Comparison of ENCODE assay signal across 9 cellular contexts in genomic region chr4:52712991-52713275, GRCh38. TPM values are rescaled to one million over a fixed set of nuclear protein-coding genes. Genes with fewer than 3 reads are reported as not detected.
DNase-seq lines count a peak whose midpoint lies in the region; ATAC-seq lines count a peak whose summit lies in the region.
"Had no signal": no experiment of that assay in that cellular context is flagged by ENCODE, and none has a peak within 500 bp of the region (broad histone marks: within the 10 kb centered on the region; RNA-seq: fewer than 3 reads in every experiment).

No MANE protein-coding gene starts in this region.

- no peaks in the 10 kb centered on the region for H3K27me3 ChIP-seq in iPS-20b (ENCODE audit: insufficient read depth, low read length)

- peaks cover 42% of the 10 kb centered on the region for H3K4me1 Mint-ChIP-seq in activated T-helper 2 cell treated with anti-CD3 and anti-CD28 coated beads, Interferon-gamma antibody, Interleukin-2, Interleukin-4, amounts not matched to agents 10 μg/mL and 5 μg/mL and 100 μg/mL, durations not matched to agents 14 hours and 24 hours and 36 hours (ENCODE audit: low read depth)
- H3K4me1 Mint-ChIP-seq in stimulated activated naive CD8-positive, alpha-beta T cell treated with anti-CD3 and anti-CD28 coated beads, Interleukin-15, amount 100 ng/mL, for 72 hours = peaks cover 41% of the 10 kb centered on the region

- peaks cover 46% of the 10 kb centered on the region for H3K36me3 ChIP-seq in iPS-20b (ENCODE audit: insufficient read depth, low read depth, low read length)

- H3K9ac ChIP-seq in iPS-20b (ENCODE audit: low read depth, low read length) = peak overlapping the region; percentile 99

- H3K9me3 Mint-ChIP-seq in activated T-helper 2 cell treated with anti-CD3 and anti-CD28 coated beads, Interferon-gamma antibody, Interleukin-2, Interleukin-4, amounts not matched to agents 10 μg/mL and 5 μg/mL and 100 μg/mL, durations not matched to agents 14 hours and 24 hours and 36 hours = no peaks in the 10 kb centered on the region
- H3K9me3 Mint-ChIP-seq in stimulated activated naive CD8-positive, alpha-beta T cell treated with anti-CD3 and anti-CD28 coated beads, Interleukin-15, amount 100 ng/mL, for 72 hours = no peaks in the 10 kb centered on the region

- peak overlapping the region; percentile 95 for H3K4me3 ChIP-seq in iPS-20b (ENCODE audit: low read length)

- ATAC-seq in stimulated activated naive CD8-positive, alpha-beta T cell treated with anti-CD3 and anti-CD28 coated beads, Interleukin-15, amount 100 ng/mL, for 72 hours = no peak
- no peak for ATAC-seq in left lobe of liver

- H3K4me3 Mint-ChIP-seq in activated T-helper 2 cell treated with anti-CD3 and anti-CD28 coated beads, Interferon-gamma antibody, Interleukin-2, Interleukin-4, amounts not matched to agents 10 μg/mL and 5 μg/mL and 100 μg/mL, durations not matched to agents 14 hours and 24 hours and 36 hours (ENCODE audit: low read depth) = peak overlapping the region; percentile 93
- peak overlapping the region; percentile 93 to 95 for H3K4me3 Mint-ChIP-seq in stimulated activated naive CD8-positive, alpha-beta T cell treated with anti-CD3 and anti-CD28 coated beads, Interleukin-15, amount 100 ng/mL, for 72 hours

- peak overlapping the region; percentile 94 for H3K27ac ChIP-seq in iPS-20b (ENCODE audit: low read length)

- H3K27ac Mint-ChIP-seq in activated T-helper 2 cell treated with anti-CD3 and anti-CD28 coated beads, Interferon-gamma antibody, Interleukin-2, Interleukin-4, amounts not matched to agents 10 μg/mL and 5 μg/mL and 100 μg/mL, durations not matched to agents 14 hours and 24 hours and 36 hours = peak overlapping the region; percentile 94
- peak overlapping the region; percentile 98 for H3K27ac Mint-ChIP-seq in stimulated activated naive CD8-positive, alpha-beta T cell treated with anti-CD3 and anti-CD28 coated beads, Interleukin-15, amount 100 ng/mL, for 72 hours

- peaks cover 20% of the 10 kb centered on the region; the same call in 1 of the 2 replicates for H3K4me1 ChIP-seq in iPS-20b (ENCODE audit: insufficient read depth, low read length)

- no peaks in the 10 kb centered on the region for H3K9me3 ChIP-seq in iPS-20b (ENCODE audit: insufficient read depth, low read depth, low read length)

- no peaks in the 10 kb centered on the region for H3K27me3 Mint-ChIP-seq in activated T-helper 2 cell treated with anti-CD3 and anti-CD28 coated beads, Interferon-gamma antibody, Interleukin-2, Interleukin-4, amounts not matched to agents 10 μg/mL and 5 μg/mL and 100 μg/mL, durations not matched to agents 14 hours and 24 hours and 36 hours (ENCODE audit: low read depth)
- H3K27me3 Mint-ChIP-seq in stimulated activated naive CD8-positive, alpha-beta T cell treated with anti-CD3 and anti-CD28 coated beads, Interleukin-15, amount 100 ng/mL, for 72 hours = no peaks in the 10 kb centered on the region

- DNase-seq in NCI-H2196 (lab: John Stamatoyannopoulos, UW; ENCODE audit: unreplicated experiment) = peak; percentile 3
- no peak for DNase-seq in NCI-H2196 treated with DMSO at 0.1 percent for 48 hours (lab: John Stamatoyannopoulos, UW; ENCODE audit: unreplicated experiment)
- no peak for DNase-seq in activated T-helper 2 cell treated with anti-CD3 and anti-CD28 coated beads, Interferon-gamma antibody, Interleukin-2, Interleukin-4, amounts not matched to agents 10 μg/mL and 5 μg/mL and 100 μg/mL, durations not matched to agents 14 hours and 24 hours and 36 hours (ENCODE audit: low spot score)
- no peak for DNase-seq in stimulated activated naive CD8-positive, alpha-beta T cell treated with anti-CD3 and anti-CD28 coated beads, Interleukin-15, amount 100 ng/mL, for 72 hours
- DNase-seq in left lobe of liver (ENCODE audit: low spot score) = no peak
- DNase-seq in DMS153 treated with DMSO at 0.1 percent for 48 hours (lab: John Stamatoyannopoulos, UW; ENCODE audit: unreplicated experiment) = no peak
- no peak for DNase-seq in ecto neural progenitor cell (ENCODE audit: low spot score)

- H3K36me3 Mint-ChIP-seq in activated T-helper 2 cell treated with anti-CD3 and anti-CD28 coated beads, Interferon-gamma antibody, Interleukin-2, Interleukin-4, amounts not matched to agents 10 μg/mL and 5 μg/mL and 100 μg/mL, durations not matched to agents 14 hours and 24 hours and 36 hours (ENCODE audit: low read depth) = peaks cover 50% of the 10 kb centered on the region

- intact Hi-C loops in activated T-helper 2 cell treated with anti-CD3 and anti-CD28 coated beads, Interferon-gamma antibody, Interleukin-2, Interleukin-4, amounts not matched to agents 10 μg/mL and 5 μg/mL and 100 μg/mL, durations not matched to agents 14 hours and 24 hours and 36 hours (cut with micrococcal nuclease) = loop anchor here (1.0 to 10.0 kb wide), 8 partner anchors 9 to 1351 kb away; partner anchors contain the start of genes CHIC2, DCUN1D4, RASL11B and SGCB

RNA-seq across cellular contexts. Expression of gene ERVMER34-1, which starts 38.3 kb away (rescaled TPM):
- total RNA-seq in activated T-helper 2 cell treated with anti-CD3 and anti-CD28 coated beads, Interferon-gamma antibody, Interleukin-2, Interleukin-4, amounts not matched to agents 10 μg/mL and 5 μg/mL and 100 μg/mL, durations not matched to agents 14 hours and 24 hours and 36 hours = not detected in 2 replicates
- not detected for total RNA-seq in left lobe of liver
- total RNA-seq: T-helper 2 cell treated with Interferon-gamma antibody and Interleukin-4, amounts not matched to agents 100 ng/mL and 5 ng/mL, for 36 hours had no signal

RNA-seq across cellular contexts. Expression of gene USP46, which starts 53.8 kb away (rescaled TPM):
- total RNA-seq in activated T-helper 2 cell treated with anti-CD3 and anti-CD28 coated beads, Interferon-gamma antibody, Interleukin-2, Interleukin-4, amounts not matched to agents 10 μg/mL and 5 μg/mL and 100 μg/mL, durations not matched to agents 14 hours and 24 hours and 36 hours = 7.7 and 8.9 TPM in 2 replicates
- 4.9 TPM for total RNA-seq in left lobe of liver
